Comparison of ENCODE assay signal across 8 cellular contexts in the genomic region with DNA sequence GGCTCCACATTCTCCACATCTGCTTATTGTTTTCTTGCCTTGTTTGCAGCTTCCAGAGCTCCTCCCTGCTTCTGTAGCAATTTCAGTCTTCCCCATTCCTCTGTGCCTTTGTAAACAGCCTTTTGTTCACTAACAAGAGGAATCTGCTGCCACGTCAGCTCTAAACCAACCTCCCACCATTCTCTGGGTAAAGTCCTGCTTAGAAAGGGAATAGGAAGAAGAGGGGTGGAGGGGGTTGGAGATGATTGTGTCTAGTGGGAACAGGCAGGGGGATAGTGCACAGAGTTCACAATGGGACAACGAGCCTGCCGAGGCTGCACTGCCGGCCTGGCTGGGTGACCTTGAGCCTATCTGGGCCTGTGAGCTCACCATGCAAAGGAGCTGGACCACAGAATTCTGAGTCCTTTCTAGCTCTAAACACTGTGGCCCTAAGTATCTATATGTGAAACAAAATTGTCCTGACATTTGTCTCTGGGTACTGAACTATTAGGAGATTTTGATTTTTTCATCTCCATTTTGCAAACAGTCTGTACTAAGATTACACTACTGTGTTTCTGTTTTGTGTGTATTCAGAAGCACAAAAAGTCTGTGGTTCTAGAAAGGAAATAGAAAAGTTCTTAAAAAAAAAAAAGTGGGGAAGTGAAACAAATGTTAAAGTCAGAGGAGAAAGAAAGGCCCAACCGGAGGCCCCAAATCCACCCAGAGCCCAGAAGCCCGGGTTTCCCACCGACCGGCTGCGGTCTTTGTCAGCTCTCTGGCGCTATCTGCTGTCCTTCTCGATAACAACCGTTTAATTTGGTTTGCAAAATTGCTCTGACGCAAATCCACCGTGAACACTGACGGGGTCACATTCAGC. TPM values are rescaled to one million over a fixed set of nuclear protein-coding genes. Genes with fewer than 3 reads are reported as not detected.
DNase-seq lines count a peak whose midpoint lies in the region; ATAC-seq, FAIRE-seq and TF ChIP-seq lines count a peak whose summit lies in the region.

No MANE protein-coding gene starts in this region.

- intact Hi-C loops in activated naive CD4-positive, alpha-beta T cell treated with anti-CD3 and anti-CD28 coated beads for 36 hours (cut with micrococcal nuclease), result loop anchor here (1.0 to 2.0 kb wide), 3 partner anchors 106 to 612 kb away; no protein-coding TSS in a partner anchor
- intact Hi-C loops in pancreas (cut with DNase I), result loop anchor here in 2 of 3 donors (5.0 kb wide), 1 partner anchor 113 kb away; no protein-coding TSS in a partner anchor
- intact Hi-C loops in tibial artery (cut with DNase I; ENCODE audit: low total_unique reads), result no loop called here

- H2AFZ ChIP-seq in GM23248 (peak overlapping the region; percentile 87), Karpas-422 (ENCODE audit: low read length) (peak overlapping the region; percentile 92)

- peak overlapping the region; percentile 31 for H3K4me2 ChIP-seq in GM23248 (ENCODE audit: unreplicated experiment)
- peak overlapping the region; percentile 80 for H3K4me2 ChIP-seq in Karpas-422 (ENCODE audit: low read depth, low read length, poor library complexity, severe bottlenecking)

- no peaks in the 10 kb centered on the region for H3K27me3 Mint-ChIP-seq in activated naive CD4-positive, alpha-beta T cell treated with anti-CD3 and anti-CD28 coated beads for 36 hours (ENCODE audit: low read depth)

- WGBS in GM23248 (ENCODE audit: low coverage in 1 of 2, low lambda C conversion rate in 2 of 2, missing lambda C conversion rate in 2 of 2), 2 experiments, result 4 to 6% methylated on average over 15 of the region's 15 CpGs
- 8 to 9% methylated on average over 15 of the region's 15 CpGs for WGBS in pancreas, 2 donors

- H3K9ac ChIP-seq in GM23248, result peak overlapping the region; percentile 84
- peak overlapping the region; percentile 50 for H3K9ac ChIP-seq in Karpas-422 (ENCODE audit: low read length)

- TF ChIP-seq CTCF in pancreas (IDR thresholded peaks at IDR 0.05), result peak; percentile 17 to 53 (median 46)
- TF ChIP-seq CTCF in tibial artery (IDR thresholded peaks at IDR 0.05), result peak; percentile 75 to 78

- H4K20me1 ChIP-seq in GM23248 (ENCODE audit: insufficient read depth), result no peaks in the 10 kb centered on the region
- H4K20me1 ChIP-seq in Karpas-422 (ENCODE audit: insufficient read depth, low read depth, low read length), result no peaks in the 10 kb centered on the region

- FAIRE-seq in G401.6 (lab: Jason Lieb, UNC), result peak; percentile 86
- peak; percentile 80 for FAIRE-seq in pancreas (lab: Jason Lieb, UNC)

- in situ Hi-C loops in GM23248 (cut with MboI), result loop anchor here (5.0 kb wide), 1 partner anchor 113 kb away; no protein-coding TSS in a partner anchor

- H3K4me1 Mint-ChIP-seq in activated naive CD4-positive, alpha-beta T cell treated with anti-CD3 and anti-CD28 coated beads for 36 hours (ENCODE audit: low read depth), result peaks cover 7% of the 10 kb centered on the region

- no peak overlapping the region for H3K4me3 Mint-ChIP-seq in activated naive CD4-positive, alpha-beta T cell treated with anti-CD3 and anti-CD28 coated beads for 36 hours

- H3K4me1 ChIP-seq in GM23248 (ENCODE audit: insufficient read depth) (peaks cover 11% of the 10 kb centered on the region), Karpas-422 (ENCODE audit: low read length) (peaks cover 18% of the 10 kb centered on the region), pancreas (no peaks in the 10 kb centered on the region), tibial artery (peaks cover 0 to 9% (median 3%) of the 10 kb centered on the region in 4 donors)

- H3K9me3 Mint-ChIP-seq in activated naive CD4-positive, alpha-beta T cell treated with anti-CD3 and anti-CD28 coated beads for 36 hours, result no peaks in the 10 kb centered on the region

- H3K36me3 Mint-ChIP-seq in activated naive CD4-positive, alpha-beta T cell treated with anti-CD3 and anti-CD28 coated beads for 36 hours (ENCODE audit: low read depth), result no peaks in the 10 kb centered on the region

- no peaks in the 10 kb centered on the region for H3K9me2 ChIP-seq in GM23248 (ENCODE audit: insufficient read depth)
- no peaks in the 10 kb centered on the region for H3K9me2 ChIP-seq in Karpas-422 (replicated peaks; ENCODE audit: insufficient read depth, low read length)

- H3K4me3 ChIP-seq in GM23248 (no peak overlapping the region), Karpas-422 (ENCODE audit: low read length) (peak overlapping the region; percentile 53), pancreas (no peak overlapping the region), tibial artery (no peak overlapping the region)

- peak; percentile 87 to 96 (median 93) for ATAC-seq in pancreas

- peaks cover 12% of the 10 kb centered on the region for H3F3A ChIP-seq in GM23248 (ENCODE audit: insufficient read depth)

- no peaks in the 10 kb centered on the region for H3K9me3 ChIP-seq in GM23248 (ENCODE audit: low read depth)
- H3K9me3 ChIP-seq in Karpas-422 (ENCODE audit: low read length), result no peaks in the 10 kb centered on the region
- H3K9me3 ChIP-seq in pancreas, result no peaks in the 10 kb centered on the region
- no peaks in the 10 kb centered on the region for H3K9me3 ChIP-seq in tibial artery

- CTCF ChIA-PET in activated naive CD4-positive, alpha-beta T cell treated with anti-CD3 and anti-CD28 coated beads for 36 hours (lab: Charles Lee), result interaction anchor here (0.6 to 8.5 kb wide), 18 partner anchors 10 to 782 kb away, joined by 3 to 90 read pairs (median 4); no protein-coding TSS in a partner anchor

- no peaks in the 10 kb centered on the region for H3K79me2 ChIP-seq in GM23248 (ENCODE audit: insufficient read depth)
- no peaks in the 10 kb centered on the region for H3K79me2 ChIP-seq in Karpas-422 (ENCODE audit: low read length)

- H3K27ac ChIP-seq in GM23248 (peak overlapping the region; percentile 91), Karpas-422 (ENCODE audit: low read length) (peak overlapping the region; percentile 48), pancreas (peak overlapping the region in 2 of 4 donors; percentile 37 to 39), tibial artery (no peak overlapping the region)

- H3K27me3 ChIP-seq in GM23248 (replicated peaks; ENCODE audit: insufficient read depth), result no peaks in the 10 kb centered on the region
- H3K27me3 ChIP-seq in Karpas-422 (ENCODE audit: low read length), result no peaks in the 10 kb centered on the region
- peaks cover 0 to 5% (median 0%) of the 10 kb centered on the region in 4 donors for H3K27me3 ChIP-seq in pancreas
- H3K27me3 ChIP-seq in tibial artery, result peaks cover 0 to 17% of the 10 kb centered on the region in 2 donors

- H3K27ac Mint-ChIP-seq in activated naive CD4-positive, alpha-beta T cell treated with anti-CD3 and anti-CD28 coated beads for 36 hours, result no peak overlapping the region

- peak; percentile 94 for DNase-seq in GM23248
- DNase-seq in Karpas-422, result peak; percentile 96
- DNase-seq in SK-N-DZ (ENCODE audit: low spot score), result peak; percentile 52
- peak; percentile 90 for DNase-seq in activated naive CD4-positive, alpha-beta T cell treated with anti-CD3 and anti-CD28 coated beads for 36 hours
- peak; percentile 89 for DNase-seq in globus pallidus (ENCODE audit: low spot score)
- DNase-seq in pancreas, result peak; percentile 45 to 69 (median 62)
- DNase-seq in tibial artery, result peak; percentile 68 to 76

- H3K36me3 ChIP-seq in GM23248 (ENCODE audit: low read depth) (no peaks in the 10 kb centered on the region), Karpas-422 (ENCODE audit: insufficient read depth, low read length) (no peaks in the 10 kb centered on the region), pancreas (no peaks in the 10 kb centered on the region), tibial artery (no peaks in the 10 kb centered on the region)

RNA-seq across cellular contexts. Expression of a gene that starts 1.4 kb away (rescaled TPM):
- total RNA-seq in GM23248 (2014; rRNA removed; shearing (Covaris generic)), result not detected in 2 replicates
- not detected in 2 replicates for polyA plus RNA-seq in GM23248 (2016; fragmentation: Nextera tagmentation; extraction: Ambion mirVana)
- total RNA-seq in Karpas-422 (2014; rRNA removed; shearing (Covaris generic); ENCODE audit: low replicate concordance), result not detected in 2 replicates
- not detected in 2 replicates for polyA plus RNA-seq in SK-N-DZ (2014; cell fraction: cytosol; rRNA removed)
- not detected in 2 replicates for polyA plus RNA-seq in SK-N-DZ (2014; cell fraction: nucleus; rRNA removed)
- not detected for total RNA-seq in activated naive CD4-positive, alpha-beta T cell treated with anti-CD3 and anti-CD28 coated beads for 36 hours
- total RNA-seq in pancreas, result under 1 TPM in 1 of 6 donors, not detected in 5; 0.24 TPM
- polyA plus RNA-seq in pancreas, result not detected

RNA-seq across cellular contexts. Expression of a gene that starts 34.1 kb away (rescaled TPM):
- total RNA-seq in GM23248 (2014; rRNA removed; shearing (Covaris generic)), result 388 and 407 TPM in 2 replicates
- 498 and 506 TPM in 2 replicates for polyA plus RNA-seq in GM23248 (2016; fragmentation: Nextera tagmentation; extraction: Ambion mirVana)
- total RNA-seq in Karpas-422 (2014; rRNA removed; shearing (Covaris generic); ENCODE audit: low replicate concordance), result 2.4 and 4.0 TPM in 2 replicates
- polyA plus RNA-seq in SK-N-DZ (2014; cell fraction: cytosol; rRNA removed), result 20.4 and 23.8 TPM in 2 replicates
- polyA plus RNA-seq in SK-N-DZ (2014; cell fraction: nucleus; rRNA removed), result 8.6 and 9.4 TPM in 2 replicates
- 10 to 100 TPM; 37.4 to 37.6 TPM for total RNA-seq in activated naive CD4-positive, alpha-beta T cell treated with anti-CD3 and anti-CD28 coated beads for 36 hours
- 10 to 100 TPM; 13.2 to 29.0 (median 21.2) TPM for total RNA-seq in pancreas
- 10 to 100 TPM; 11.3 to 40.3 TPM for polyA plus RNA-seq in pancreas

Comparison
In these comparisons a context has a peak if more than half of its experiments do, and no peak if none do; other contexts are left out.
1. H3K27ac ChIP-seq: peak in GM23248 (single experiment) and Karpas-422 (single experiment); none in tibial artery (0 of 2).
2. RNA of a gene that starts 34.1 kb away (total RNA-seq): 388 to 407 TPM in GM23248; 37.4 to 37.6 TPM in activated naive CD4-positive, alpha-beta T cell treated with anti-CD3 and anti-CD28 coated beads for 36 hours, 13.2 to 29.0 TPM in pancreas and 2.4 to 4.0 TPM in Karpas-422; every median in the first group is over 10 times any median in the second.
3. Peak in every context shown above with its lines, with median percentiles within 50 percentile points of each other: DNase-seq.